Comparison of ENCODE assay signal across 26 cellular contexts in genomic region chr6:87444362-87444761, GRCh38. TPM values are rescaled to one million over a fixed set of nuclear protein-coding genes. Genes with fewer than 3 reads are reported as not detected.
DNase-seq lines count a peak whose midpoint lies in the region; ATAC-seq, FAIRE-seq and TF ChIP-seq lines count a peak whose summit lies in the region.
"Had no signal": no experiment of that assay in that cellular context is flagged by ENCODE, and none has a peak within 500 bp of the region (broad histone marks: within the 10 kb centered on the region; RNA-seq: fewer than 3 reads in every experiment).

No MANE protein-coding gene starts in this region.

- no peaks in the 10 kb centered on the region for H3K36me3 ChIP-seq in H7 (replicated peaks; ENCODE audit: control insufficient read depth, insufficient read depth, low read length)
- no peaks in the 10 kb centered on the region for H3K36me3 ChIP-seq in ascending aorta
- H3K36me3 ChIP-seq: WERI-Rb-1 had no signal

- no peaks in the 10 kb centered on the region for H3K36me3 Mint-ChIP-seq in WTC11
- H3K36me3 Mint-ChIP-seq in activated naive CD8-positive, alpha-beta T cell treated with anti-CD3 and anti-CD28 coated beads for 36 hours: no peaks in the 10 kb centered on the region
- H3K36me3 Mint-ChIP-seq: activated CD8-positive, alpha-beta memory T cell treated with anti-CD3 and anti-CD28 coated beads, Interleukin-2, amount 10 ng/mL, durations not matched to agents 7 days and 5 days; naive B cell; stimulated activated memory B cell treated with anti-CD40 and anti-IgM and Interleukin-4, amounts not matched to agents 10 μg/mL and 1 μg/mL and 100 μg/mL, for 72 hours had no signal

- no peaks in the 10 kb centered on the region for H3K27me3 ChIP-seq in H7 (ENCODE audit: control insufficient read depth, insufficient read depth, low read length)
- H3K27me3 ChIP-seq in ascending aorta: no peaks in the 10 kb centered on the region

- H3K4me3 ChIP-seq in H7 (ENCODE audit: insufficient read depth, low read depth, low read length) (no peak overlapping the region), ascending aorta (no peak overlapping the region)

- FAIRE-seq in urothelium cell line (lab: Jason Lieb, UNC): no peak
- FAIRE-seq: endometrium, H54 had no signal

- no peaks in the 10 kb centered on the region for H3K27me3 Mint-ChIP-seq in WTC11 (ENCODE audit: low read depth)
- peaks cover 13% of the 10 kb centered on the region for H3K27me3 Mint-ChIP-seq in activated naive CD8-positive, alpha-beta T cell treated with anti-CD3 and anti-CD28 coated beads for 36 hours

- CTCF ChIA-PET in WTC11 (lab: Charles Lee): interaction anchor here (1.4 kb wide), 1 partner anchor 365 kb away, joined by 4 read pairs; no protein-coding TSS in a partner anchor

- H3K4me3 Mint-ChIP-seq in WTC11: no peak overlapping the region
- H3K4me3 Mint-ChIP-seq in activated naive CD8-positive, alpha-beta T cell treated with anti-CD3 and anti-CD28 coated beads for 36 hours: no peak overlapping the region
- H3K4me3 Mint-ChIP-seq: activated CD4-positive, alpha-beta T cell treated with anti-CD3 and anti-CD28 coated beads, Interleukin-2, amount 10 ng/mL, durations not matched to agents 7 days and 5 days; activated CD8-positive, alpha-beta memory T cell treated with anti-CD3 and anti-CD28 coated beads, Interleukin-2, amount 10 ng/mL, durations not matched to agents 7 days and 5 days; activated T-cell treated with anti-CD3 and anti-CD28 coated beads, Interleukin-2, amount 50 U/mL, for 72 hours; CD8-positive, alpha-beta memory T cell; naive B cell; stimulated activated memory B cell treated with anti-CD40 and anti-IgM and Interleukin-4, amounts not matched to agents 10 μg/mL and 1 μg/mL and 100 μg/mL, for 72 hours; T-helper 2 cell treated with Interferon-gamma antibody and Interleukin-4, amounts not matched to agents 5 μg/mL and 100 μg/mL, for 36 hours had no signal

- H3K27ac Mint-ChIP-seq in WTC11: peak overlapping the region; percentile 91
- H3K27ac Mint-ChIP-seq in activated naive CD8-positive, alpha-beta T cell treated with anti-CD3 and anti-CD28 coated beads for 36 hours: no peak overlapping the region
- H3K27ac Mint-ChIP-seq: activated CD4-positive, alpha-beta T cell treated with anti-CD3 and anti-CD28 coated beads, Interleukin-2, amount 10 ng/mL, durations not matched to agents 7 days and 5 days; activated CD8-positive, alpha-beta memory T cell treated with anti-CD3 and anti-CD28 coated beads, Interleukin-2, amount 10 ng/mL, durations not matched to agents 7 days and 5 days; activated T-cell treated with anti-CD3 and anti-CD28 coated beads, Interleukin-2, amount 50 U/mL, for 72 hours; CD8-positive, alpha-beta memory T cell; naive B cell; stimulated activated memory B cell treated with anti-CD40 and anti-IgM and Interleukin-4, amounts not matched to agents 10 μg/mL and 1 μg/mL and 100 μg/mL, for 72 hours; T-helper 2 cell treated with Interferon-gamma antibody and Interleukin-4, amounts not matched to agents 5 μg/mL and 100 μg/mL, for 36 hours had no signal

- peak; percentile 99 for ATAC-seq in WTC11
- ATAC-seq: activated CD8-positive, alpha-beta memory T cell treated with anti-CD3 and anti-CD28 coated beads, Interleukin-2, amount 10 ng/mL, durations not matched to agents 7 days and 5 days; activated T-cell treated with anti-CD3 and anti-CD28 coated beads, Interleukin-2, amount 50 U/mL, for 72 hours; left lobe of liver; stimulated activated memory B cell treated with anti-CD40 and anti-IgM and Interleukin-4, amounts not matched to agents 10 μg/mL and 1 μg/mL and 100 μg/mL, for 72 hours had no signal

- H3K4me1 ChIP-seq in ascending aorta: no peaks in the 10 kb centered on the region

- peak; percentile 7 for DNase-seq in H7
- peak; percentile 30 for DNase-seq in WTC11 (ENCODE audit: low spot score)
- DNase-seq in iPS-NIHi11 (ENCODE audit: low spot score): peak; percentile 39
- peak; percentile 11 for DNase-seq in urothelium cell line (ENCODE audit: low spot score)
- DNase-seq in ascending aorta (ENCODE audit: low spot score in 2 of 2): no peak
- no peak for DNase-seq in T-helper 9 cell
- DNase-seq in activated naive CD8-positive, alpha-beta T cell treated with anti-CD3 and anti-CD28 coated beads for 36 hours: no peak
- DNase-seq: activated CD4-positive, alpha-beta T cell treated with anti-CD3 and anti-CD28 coated beads, Interleukin-2, amount 10 ng/mL, durations not matched to agents 7 days and 5 days; activated CD8-positive, alpha-beta memory T cell treated with anti-CD3 and anti-CD28 coated beads, Interleukin-2, amount 10 ng/mL, durations not matched to agents 7 days and 5 days; activated naive CD4-positive, alpha-beta T cell treated with Interleukin-2 at 50 U/mL for 16 hours; activated T-cell treated with anti-CD3 and anti-CD28 coated beads, Interleukin-2, amount 50 U/mL, for 72 hours; AML-193; CD8-positive, alpha-beta memory T cell; GDM1; naive B cell; NCI-H1048; NCI-H1930; NCI-H226; retina; stimulated activated CD4-positive, alpha-beta T cell treated with anti-CD3 and anti-CD28 coated beads, Interleukin-4, amount 100 ng/mL, for 1 hour; WERI-Rb-1 had no signal

- H3K4me1 Mint-ChIP-seq in WTC11: peaks cover 12% of the 10 kb centered on the region
- no peaks in the 10 kb centered on the region for H3K4me1 Mint-ChIP-seq in activated naive CD8-positive, alpha-beta T cell treated with anti-CD3 and anti-CD28 coated beads for 36 hours
- H3K4me1 Mint-ChIP-seq: activated CD4-positive, alpha-beta T cell treated with anti-CD3 and anti-CD28 coated beads, Interleukin-2, amount 10 ng/mL, durations not matched to agents 7 days and 5 days; activated CD8-positive, alpha-beta memory T cell treated with anti-CD3 and anti-CD28 coated beads, Interleukin-2, amount 10 ng/mL, durations not matched to agents 7 days and 5 days; CD8-positive, alpha-beta memory T cell; naive B cell; stimulated activated memory B cell treated with anti-CD40 and anti-IgM and Interleukin-4, amounts not matched to agents 10 μg/mL and 1 μg/mL and 100 μg/mL, for 72 hours had no signal

- no peaks in the 10 kb centered on the region for H3K9me3 Mint-ChIP-seq in WTC11
- H3K9me3 Mint-ChIP-seq in activated naive CD8-positive, alpha-beta T cell treated with anti-CD3 and anti-CD28 coated beads for 36 hours: peaks cover 6% of the 10 kb centered on the region
- H3K9me3 Mint-ChIP-seq: activated CD4-positive, alpha-beta T cell treated with anti-CD3 and anti-CD28 coated beads, Interleukin-2, amount 10 ng/mL, durations not matched to agents 7 days and 5 days; stimulated activated memory B cell treated with anti-CD40 and anti-IgM and Interleukin-4, amounts not matched to agents 10 μg/mL and 1 μg/mL and 100 μg/mL, for 72 hours; T-helper 2 cell treated with Interferon-gamma antibody and Interleukin-4, amounts not matched to agents 5 μg/mL and 100 μg/mL, for 36 hours had no signal

- TF ChIP-seq CTCF in WTC11 (IDR thresholded peaks at IDR 0.05): no peak
- TF ChIP-seq CTCF in ascending aorta (IDR thresholded peaks at IDR 0.05): no peak

- POLR2A ChIA-PET in WTC11 (lab: Charles Lee): interaction anchor here (0.9 kb wide), 1 partner anchor 19 kb away, joined by 3 read pairs; no protein-coding TSS in a partner anchor

- H3K9me3 ChIP-seq in ascending aorta: no peaks in the 10 kb centered on the region

- H3K27ac ChIP-seq in ascending aorta: no peak overlapping the region
- H3K27ac ChIP-seq: WERI-Rb-1 had no signal

- intact Hi-C loops in ascending aorta (cut with DNase I): no loop called here

TF ChIP-seq in WTC11, 78 proteins besides CTCF, POLR2A, EP300 and RAD21 (continues in another document):
- TF ChIP-seq ATF2 (CRISPR knock-in tag; IDR thresholded peaks at IDR 0.05; ENCODE audit: borderline replicate concordance, low read depth): no peak
- TF ChIP-seq MXD4 (CRISPR knock-in tag; IDR thresholded peaks at IDR 0.05; ENCODE audit: borderline replicate concordance): peak; percentile 59; the same call in 1 of the 2 replicates
- no peak for TF ChIP-seq AR (CRISPR knock-in tag; IDR thresholded peaks at IDR 0.05)

RNA-seq across cellular contexts. Expression of gene SLC35A1, which starts 28.4 kb away (rescaled TPM):
- total RNA-seq in H7 (2014; rRNA removed; shearing (Covaris generic)): 6.2 and 10.5 TPM in 2 replicates
- 6.4 to 10.5 TPM (median 9.3 TPM) in 3 replicates for total RNA-seq in WTC11 (2021)
- 7.9 TPM for total RNA-seq in ascending aorta
- total RNA-seq in activated naive CD8-positive, alpha-beta T cell treated with anti-CD3 and anti-CD28 coated beads for 36 hours: 1 to 10 TPM; 7.9 to 8.6 TPM

RNA-seq across cellular contexts. Expression of gene CFAP206, which starts 36.6 kb away (rescaled TPM):
- total RNA-seq in H7 (2014; rRNA removed; shearing (Covaris generic)): 0.14 TPM in 1 of 2 replicates, not detected in the other
- total RNA-seq in WTC11 (2021): not detected in 3 replicates
- 1.4 TPM for total RNA-seq in ascending aorta
- total RNA-seq in activated naive CD8-positive, alpha-beta T cell treated with anti-CD3 and anti-CD28 coated beads for 36 hours: not detected
- total RNA-seq: activated CD4-positive, alpha-beta T cell treated with anti-CD3 and anti-CD28 coated beads, Interleukin-2, amount 10 ng/mL, durations not matched to agents 7 days and 5 days; activated CD8-positive, alpha-beta memory T cell treated with anti-CD3 and anti-CD28 coated beads, Interleukin-2, amount 10 ng/mL, durations not matched to agents 7 days and 5 days; activated T-cell treated with anti-CD3 and anti-CD28 coated beads, Interleukin-2, amount 50 U/mL, for 72 hours; CD8-positive, alpha-beta memory T cell; left lobe of liver had no signal

Comparison
In these comparisons a context has a peak if more than half of its experiments do, and no peak if none do; other contexts are left out.
1. DNase-seq: peak in H7 (single experiment), WTC11 (single experiment), iPS-NIHi11 (single experiment) and urothelium cell line (single experiment); none in ascending aorta (0 of 2), T-helper 9 cell (single experiment) and activated naive CD8-positive, alpha-beta T cell treated with anti-CD3 and anti-CD28 coated beads for 36 hours (single experiment).